In the genomic region with DNA sequence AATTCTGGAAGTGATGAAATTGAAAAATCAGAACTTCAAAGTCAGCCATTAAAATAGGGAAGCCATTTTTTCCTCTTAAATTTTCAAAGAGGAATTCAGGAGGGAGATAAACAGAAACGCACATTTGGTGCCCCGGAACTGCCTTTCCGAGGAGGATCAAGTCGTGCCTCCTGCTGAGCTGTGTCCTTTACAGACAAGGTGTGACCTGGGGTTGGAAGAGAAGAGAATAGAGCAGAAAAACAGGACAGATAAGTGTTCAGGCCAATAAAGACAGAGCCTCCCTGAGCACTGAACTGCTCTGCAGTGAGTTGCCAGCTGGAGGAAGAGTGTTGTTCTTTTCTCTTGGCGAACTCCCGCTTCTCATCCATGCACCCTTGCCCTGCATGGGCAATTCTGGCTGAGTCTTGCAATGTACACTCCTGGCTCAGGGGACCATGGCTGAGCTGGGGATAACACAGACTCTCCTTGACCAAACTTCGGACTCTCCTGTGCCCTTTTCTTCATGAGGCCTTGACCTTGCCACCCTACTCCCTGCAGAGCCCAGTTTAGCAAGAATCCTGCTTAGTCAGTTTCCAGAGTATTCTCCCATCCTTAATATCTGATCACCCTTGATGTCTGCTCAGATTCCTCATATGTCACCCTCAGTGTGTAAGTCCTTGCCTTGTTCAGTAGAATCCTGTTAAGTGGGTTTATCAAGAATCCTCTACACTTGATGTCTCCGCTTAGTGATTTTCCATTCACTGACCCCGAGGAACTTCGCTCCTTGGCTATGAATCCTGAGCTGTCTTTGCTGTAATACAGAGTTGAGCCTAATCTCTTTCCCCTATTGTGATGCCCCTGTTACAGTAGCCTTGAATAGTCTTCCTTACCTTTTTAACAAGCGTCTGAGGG, we compare ENCODE assay signal across 16 cellular contexts. TPM values are rescaled to one million over a fixed set of nuclear protein-coding genes. Genes with fewer than 3 reads are reported as not detected.
DNase-seq lines count a peak whose midpoint lies in the region; ATAC-seq, FAIRE-seq and TF ChIP-seq lines count a peak whose summit lies in the region.
"Had no signal": no experiment of that assay in that cellular context is flagged by ENCODE, and none has a peak within 500 bp of the region (broad histone marks: within the 10 kb centered on the region; RNA-seq: fewer than 3 reads in every experiment).

No MANE protein-coding gene starts in this region.

- H3K4me3 Mint-ChIP-seq in astrocyte (ENCODE audit: unreplicated experiment): peak overlapping the region; percentile 78
- no peak overlapping the region for H3K4me3 Mint-ChIP-seq in effector memory CD8-positive, alpha-beta T cell
- H3K4me3 Mint-ChIP-seq: activated naive CD8-positive, alpha-beta T cell treated with anti-CD3 and anti-CD28 coated beads, Interleukin-2, amount 10 ng/mL, durations not matched to agents 7 days and 5 days; CD8-positive, alpha-beta T cell; stimulated activated effector memory CD8-positive, alpha-beta T cell treated with anti-CD3 and anti-CD28 coated beads, Interleukin-12 subunit alpha, Interleukin-12 subunit beta, amount 100 ng/mL, for 72 hours had no signal

- no peaks in the 10 kb centered on the region for H3K36me3 Mint-ChIP-seq in astrocyte (ENCODE audit: low read depth, unreplicated experiment)
- H3K36me3 Mint-ChIP-seq in effector memory CD8-positive, alpha-beta T cell (ENCODE audit: insufficient read depth): no peaks in the 10 kb centered on the region
- H3K36me3 Mint-ChIP-seq: activated naive CD8-positive, alpha-beta T cell treated with anti-CD3 and anti-CD28 coated beads, Interleukin-2, amount 10 ng/mL, durations not matched to agents 7 days and 5 days; CD8-positive, alpha-beta T cell; stimulated activated effector memory CD8-positive, alpha-beta T cell treated with anti-CD3 and anti-CD28 coated beads, Interleukin-12 subunit alpha, Interleukin-12 subunit beta, amount 100 ng/mL, for 72 hours had no signal

- no peaks in the 10 kb centered on the region for H4K20me1 ChIP-seq in astrocyte (ENCODE audit: insufficient read depth, low read length)

- POLR2A ChIA-PET in HEK293 (lab: Yijun Ruan, JAX): interaction anchor here (0.8 kb wide), 1 partner anchor 38 kb away, joined by 3 read pairs; the partner anchor contains the start of gene MTARC2

- peaks cover 4 to 26% of the 10 kb centered on the region in 2 experiments for H3K36me3 ChIP-seq in HEK293 (ENCODE audit: control insufficient read depth in 2 of 2, insufficient read depth in 1 of 2, low read length in 2 of 2)
- H3K36me3 ChIP-seq in astrocyte (ENCODE audit: insufficient read depth, low read length): no peaks in the 10 kb centered on the region
- H3K36me3 ChIP-seq in lower lobe of right lung: peaks cover 36% of the 10 kb centered on the region
- peaks cover 0 to 3% of the 10 kb centered on the region in 2 donors for H3K36me3 ChIP-seq in stomach smooth muscle (ENCODE audit: control insufficient read depth in 2 of 2, insufficient read depth in 2 of 2, low read length in 2 of 2)

- CTCF ChIA-PET in HEK293 (lab: Yijun Ruan, JAX): interaction anchor here (0.5 to 3.0 kb wide), 5 partner anchors 10 to 1489 kb away, joined by 3 to 28 read pairs (median 3); no protein-coding TSS in a partner anchor

- H3K27ac ChIP-seq in HEK293 (ENCODE audit: extremely low read depth, low read depth, low read length) (no peak overlapping the region), astrocyte (ENCODE audit: low read depth, low read length) (no peak overlapping the region), lower lobe of right lung (peak overlapping the region; percentile 78), stomach smooth muscle (ENCODE audit: low read length) (peak overlapping the region; percentile 49)
- H3K27ac ChIP-seq: foreskin keratinocyte had no signal

- no peaks in the 10 kb centered on the region for H3K9me3 Mint-ChIP-seq in astrocyte (ENCODE audit: unreplicated experiment)
- no peaks in the 10 kb centered on the region for H3K9me3 Mint-ChIP-seq in effector memory CD8-positive, alpha-beta T cell
- H3K9me3 Mint-ChIP-seq: activated naive CD8-positive, alpha-beta T cell treated with anti-CD3 and anti-CD28 coated beads, Interleukin-2, amount 10 ng/mL, durations not matched to agents 7 days and 5 days; CD8-positive, alpha-beta T cell; stimulated activated effector memory CD8-positive, alpha-beta T cell treated with anti-CD3 and anti-CD28 coated beads, Interleukin-12 subunit alpha, Interleukin-12 subunit beta, amount 100 ng/mL, for 72 hours had no signal

- DNase-seq in astrocyte (ENCODE audit: low read depth): no peak
- DNase-seq in lower lobe of right lung: no peak
- no peak for DNase-seq in effector memory CD8-positive, alpha-beta T cell
- DNase-seq in stimulated activated CD4-positive, alpha-beta T cell treated with anti-CD3 and anti-CD28 coated beads, Interleukin-4, amount 100 ng/mL, for 24 hours: no peak
- no peak for DNase-seq in stimulated activated naive CD4-positive, alpha-beta T cell treated with Interleukin-2 at 50 U/mL for 16 hours (lab: John Stamatoyannopoulos, UW)
- no peak for DNase-seq in NCI-H2029 treated with DMSO at 0.1 percent for 48 hours (lab: John Stamatoyannopoulos, UW)
- DNase-seq: activated naive CD8-positive, alpha-beta T cell treated with anti-CD3 and anti-CD28 coated beads, Interleukin-2, amount 10 ng/mL, durations not matched to agents 7 days and 5 days; CD8-positive, alpha-beta T cell; foreskin keratinocyte; stimulated activated CD4-positive, alpha-beta T cell treated with anti-CD3 and anti-CD28 coated beads, Interleukin-1b, Interleukin-23, amount 100 ng/mL, for 48 hours; T-helper 2 cell had no signal

- intact Hi-C loops in lower lobe of right lung (cut with DNase I): no loop called here

- no peak for FAIRE-seq in astrocyte (lab: Jason Lieb, UNC)

- H3K4me2 ChIP-seq in astrocyte (ENCODE audit: low read length): no peak overlapping the region

- peaks cover 3% of the 10 kb centered on the region for H3K4me1 ChIP-seq in HEK293 (ENCODE audit: control insufficient read depth, insufficient read depth, low read length)
- peaks cover 9% of the 10 kb centered on the region for H3K4me1 ChIP-seq in astrocyte (ENCODE audit: insufficient read depth, low read length)
- peaks cover 35% of the 10 kb centered on the region for H3K4me1 ChIP-seq in lower lobe of right lung
- H3K4me1 ChIP-seq in stomach smooth muscle (ENCODE audit: control insufficient read depth, insufficient read depth, low read length): peaks cover 23% of the 10 kb centered on the region
- H3K4me1 ChIP-seq: foreskin keratinocyte had no signal

- no peak for TF ChIP-seq CTCF in HEK293 (tag by site-specific recombination; IDR thresholded peaks at IDR 0.05)
- TF ChIP-seq CTCF in astrocyte (IDR thresholded peaks at IDR 0.05; ENCODE audit: insufficient read depth, low read depth, low read length): no peak
- TF ChIP-seq CTCF in lower lobe of right lung (IDR thresholded peaks at IDR 0.05): no peak

- H3K4me1 Mint-ChIP-seq in astrocyte (ENCODE audit: low read depth, unreplicated experiment): peaks cover 6% of the 10 kb centered on the region
- peaks cover 0 to 2% of the 10 kb centered on the region in 2 donors for H3K4me1 Mint-ChIP-seq in effector memory CD8-positive, alpha-beta T cell (ENCODE audit: low read depth in 2 of 2)
- H3K4me1 Mint-ChIP-seq: activated naive CD8-positive, alpha-beta T cell treated with anti-CD3 and anti-CD28 coated beads, Interleukin-2, amount 10 ng/mL, durations not matched to agents 7 days and 5 days; stimulated activated effector memory CD8-positive, alpha-beta T cell treated with anti-CD3 and anti-CD28 coated beads, Interleukin-12 subunit alpha, Interleukin-12 subunit beta, amount 100 ng/mL, for 72 hours had no signal

- H3K4me3 ChIP-seq in HEK293 (ENCODE audit: low read depth, low read length) (no peak overlapping the region), astrocyte (ENCODE audit: insufficient read depth, low read depth, low read length) (no peak overlapping the region), lower lobe of right lung (no peak overlapping the region), stomach smooth muscle (ENCODE audit: low read length in 2 of 2) (no peak overlapping the region)

- H3K27me3 Mint-ChIP-seq in astrocyte (ENCODE audit: low read depth, unreplicated experiment): peaks cover 6% of the 10 kb centered on the region
- H3K27me3 Mint-ChIP-seq in effector memory CD8-positive, alpha-beta T cell: peaks cover 48 to 59% of the 10 kb centered on the region in 2 donors

- ATAC-seq in lower lobe of right lung: no peak
- ATAC-seq in effector memory CD8-positive, alpha-beta T cell (replicated peaks): no peak
- ATAC-seq: CD8-positive, alpha-beta T cell; stimulated activated effector memory CD8-positive, alpha-beta T cell treated with anti-CD3 and anti-CD28 coated beads, Interleukin-12 subunit alpha, Interleukin-12 subunit beta, amount 100 ng/mL, for 72 hours had no signal

- H3K79me2 ChIP-seq in astrocyte (ENCODE audit: insufficient read depth, low read length): no peaks in the 10 kb centered on the region

- peak overlapping the region; percentile 79 for H2AFZ ChIP-seq in astrocyte (ENCODE audit: low read depth, low read length)

- H3K27me3 ChIP-seq in astrocyte (ENCODE audit: insufficient read depth, low read length): no peaks in the 10 kb centered on the region
- no peaks in the 10 kb centered on the region for H3K27me3 ChIP-seq in lower lobe of right lung (ENCODE audit: low read depth)
- no peaks in the 10 kb centered on the region for H3K27me3 ChIP-seq in stomach smooth muscle (ENCODE audit: control insufficient read depth in 1 of 2, insufficient read depth in 2 of 2, low read length in 2 of 2)
- H3K27me3 ChIP-seq: foreskin keratinocyte, Peyer's patch had no signal

- H3K27ac Mint-ChIP-seq in astrocyte (ENCODE audit: unreplicated experiment): no peak overlapping the region
- no peak overlapping the region for H3K27ac Mint-ChIP-seq in effector memory CD8-positive, alpha-beta T cell
- H3K27ac Mint-ChIP-seq: activated naive CD8-positive, alpha-beta T cell treated with anti-CD3 and anti-CD28 coated beads, Interleukin-2, amount 10 ng/mL, durations not matched to agents 7 days and 5 days; CD8-positive, alpha-beta T cell; stimulated activated effector memory CD8-positive, alpha-beta T cell treated with anti-CD3 and anti-CD28 coated beads, Interleukin-12 subunit alpha, Interleukin-12 subunit beta, amount 100 ng/mL, for 72 hours had no signal

- H3K9me3 ChIP-seq in HEK293 (ENCODE audit: control insufficient read depth, insufficient read depth, low read depth, low read length) (no peaks in the 10 kb centered on the region), astrocyte (ENCODE audit: insufficient read depth, low read depth, low read length) (no peaks in the 10 kb centered on the region), lower lobe of right lung (no peaks in the 10 kb centered on the region), stomach smooth muscle (ENCODE audit: control insufficient read depth in 2 of 2, low read length in 2 of 2) (no peaks in the 10 kb centered on the region)
- H3K9me3 ChIP-seq: Peyer's patch had no signal

- no peak overlapping the region for H3K9ac ChIP-seq in astrocyte (ENCODE audit: low read length)
- peak overlapping the region in 1 of 2 donors; percentile 62 for H3K9ac ChIP-seq in stomach smooth muscle (ENCODE audit: low read length in 2 of 2)

RNA-seq across cellular contexts. Expression of gene MTARC1, which starts 1.3 kb away (rescaled TPM):
- total RNA-seq in astrocyte: 4.5 and 8.5 TPM in 2 replicates
- total RNA-seq in lower lobe of right lung: 37.6 TPM
- total RNA-seq: activated CD8-positive, alpha-beta memory T cell treated with anti-CD3 and anti-CD28 coated beads for 36 hours; activated naive CD8-positive, alpha-beta T cell treated with anti-CD3 and anti-CD28 coated beads, Interleukin-2, amount 10 ng/mL, durations not matched to agents 7 days and 5 days; CD8-positive, alpha-beta T cell had no signal

RNA-seq across cellular contexts. Expression of gene MTARC2, which starts 37.3 kb away (rescaled TPM):
- 3.1 and 3.9 TPM in 2 replicates for total RNA-seq in astrocyte
- 56.6 TPM for total RNA-seq in lower lobe of right lung
- total RNA-seq: activated CD8-positive, alpha-beta memory T cell treated with anti-CD3 and anti-CD28 coated beads for 36 hours; activated naive CD8-positive, alpha-beta T cell treated with anti-CD3 and anti-CD28 coated beads, Interleukin-2, amount 10 ng/mL, durations not matched to agents 7 days and 5 days; CD8-positive, alpha-beta T cell had no signal

Comparison
In these comparisons a context has a peak if more than half of its experiments do, and no peak if none do; other contexts are left out.
1. H3K27ac ChIP-seq: peak in lower lobe of right lung (single experiment) and stomach smooth muscle (single experiment); none in HEK293 (single experiment) and astrocyte (single experiment).
2. RNA of gene MTARC2, which starts 37.3 kb away (total RNA-seq): 56.6 TPM in lower lobe of right lung (single experiment); 3.1 to 3.9 TPM in astrocyte; every median in the first group is over 10 times any median in the second.